10 cellular contexts compared by ENCODE assay signal in the genomic region with DNA sequence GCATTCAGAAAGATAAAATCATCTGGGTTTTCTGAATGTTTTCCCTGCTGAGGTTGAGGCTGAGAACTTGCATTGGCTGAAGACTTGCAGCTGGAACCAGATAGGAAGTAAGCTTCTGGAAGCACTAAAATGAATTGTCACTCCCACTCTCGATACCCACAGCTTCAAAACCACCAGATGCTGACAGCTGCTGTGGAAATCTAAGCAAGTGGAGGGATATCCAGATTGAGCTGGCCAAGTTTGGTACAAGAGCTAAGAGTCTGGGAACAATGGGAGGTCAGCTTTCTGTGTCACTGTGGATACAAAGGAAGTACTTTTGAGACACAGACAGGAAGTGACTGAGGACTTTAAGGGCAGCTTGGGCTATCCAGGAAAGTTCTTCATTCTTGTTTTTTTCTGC. TPM values are rescaled to one million over a fixed set of nuclear protein-coding genes. Genes with fewer than 3 reads are reported as not detected.
DNase-seq lines count a peak whose midpoint lies in the region; ATAC-seq, FAIRE-seq and TF ChIP-seq lines count a peak whose summit lies in the region.
"Had no signal": no experiment of that assay in that cellular context is flagged by ENCODE, and none has a peak within 500 bp of the region (broad histone marks: within the 10 kb centered on the region; RNA-seq: fewer than 3 reads in every experiment).

No MANE protein-coding gene starts in this region.

- H3K9me3 ChIP-seq in right lobe of liver (no peaks in the 10 kb centered on the region), HepG2 (ENCODE audit: low read length) (no peaks in the 10 kb centered on the region), keratinocyte (ENCODE audit: control insufficient read depth, low read depth, low read length) (no peaks in the 10 kb centered on the region), vagina (no peaks in the 10 kb centered on the region)

- TF ChIP-seq RAD21 in HepG2 (CRISPR knock-in tag; IDR thresholded peaks at IDR 0.05), result no peak

- no peak overlapping the region for H3K27ac ChIP-seq in right lobe of liver
- H3K27ac ChIP-seq in HepG2 (ENCODE audit: extremely low read length, insufficient read depth, low read length), result no peak overlapping the region
- H3K27ac ChIP-seq in keratinocyte (ENCODE audit: control insufficient read depth, insufficient read depth, low read length), result peak overlapping the region; percentile 89
- peak overlapping the region; percentile 37 for H3K27ac ChIP-seq in vagina

- ATAC-seq in right lobe of liver, result peak in 3 of 4 donors; percentile 33 to 38 (median 33)
- ATAC-seq in HepG2, result no peak
- ATAC-seq in HG03442 (IDR thresholded peaks at IDR 0.05; ENCODE audit: unreplicated experiment), result no peak

- no peaks in the 10 kb centered on the region for H3K9me1 ChIP-seq in keratinocyte (ENCODE audit: control insufficient read depth, extremely low read depth, insufficient read depth, low read length)

- H3K9ac ChIP-seq in HepG2 (ENCODE audit: insufficient read depth, low read depth, low read length) (no peak overlapping the region), keratinocyte (ENCODE audit: control insufficient read depth, extremely low read depth, insufficient read depth, low read length) (no peak overlapping the region)

- in situ Hi-C loops in HepG2 (cut with HindIII; ENCODE audit: extremely low pct_ligation_motif_present, low pct_unique_long_range_greater_than_20kb), result no loop called here

- H3K36me3 ChIP-seq in right lobe of liver (no peaks in the 10 kb centered on the region), HepG2 (replicated peaks in 1 of 2; ENCODE audit: control insufficient read depth in 1 of 2, insufficient read depth in 2 of 2, low read length in 2 of 2) (no peaks in the 10 kb centered on the region), keratinocyte (ENCODE audit: control insufficient read depth in 2 of 2, extremely low read depth in 1 of 2, insufficient read depth in 2 of 2, low read length in 2 of 2) (no peaks in the 10 kb centered on the region), vagina (no peaks in the 10 kb centered on the region)

- no peak overlapping the region for H2AFZ ChIP-seq in HepG2 (ENCODE audit: low read length)
- H2AFZ ChIP-seq in keratinocyte (ENCODE audit: control insufficient read depth, low read length), result no peak overlapping the region

- H3K4me3 ChIP-seq in right lobe of liver (no peak overlapping the region), HepG2 (replicated peaks in 1 of 3; ENCODE audit: insufficient read depth in 1 of 3, low read depth in 2 of 3, low read length in 3 of 3) (no peak overlapping the region), keratinocyte (ENCODE audit: control insufficient read depth in 2 of 3, extremely low read depth in 1 of 3, insufficient read depth in 2 of 3, low read depth in 1 of 3, low read length in 3 of 3) (no peak overlapping the region), vagina (no peak overlapping the region)

- POLR2A ChIA-PET in HepG2 (lab: Yijun Ruan, JAX), result no interaction called here

- FAIRE-seq in HepG2 (lab: Jason Lieb, UNC) (no peak), keratinocyte (lab: Jason Lieb, UNC) (no peak)

- BruUV-seq in HepG2 (replicated peaks; lab: Mats Ljungman, UMichigan), result no TSS peak

- DNase-seq in right lobe of liver (no peak), HepG2 (ENCODE audit: low spot score) (no peak), UCSD-AML1 (lab: John Stamatoyannopoulos, UW; ENCODE audit: unreplicated experiment) (peak; percentile 53), keratinocyte (ENCODE audit: low read depth, low spot score) (no peak), vagina (ENCODE audit: extremely low spot score in 2 of 2) (peak; percentile 9 to 86), NCI-H187 treated with DMSO at 0.1 percent for 48 hours (lab: John Stamatoyannopoulos, UW) (no peak), GF-D8 (lab: John Stamatoyannopoulos, UW) (no peak)
- DNase-seq: activated CD8-positive, alpha-beta memory T cell treated with anti-CD3 and anti-CD28 coated beads, Interleukin-2, amount 50 U/mL, for 4 hours; islet precursor cell had no signal

- H3K79me2 ChIP-seq in HepG2 (ENCODE audit: insufficient read depth, low read length), result no peaks in the 10 kb centered on the region
- peaks cover 2% of the 10 kb centered on the region for H3K79me2 ChIP-seq in keratinocyte (ENCODE audit: control insufficient read depth, insufficient read depth, low read length)

- TF ChIP-seq POLR2A in right lobe of liver (IDR thresholded peaks at IDR 0.05) (no peak), HepG2 (IDR thresholded peaks at IDR 0.05; ENCODE audit: insufficient read depth in 1 of 2, low read depth in 2 of 2, low read length in 2 of 2) (no peak), vagina (IDR thresholded peaks at IDR 0.05) (no peak)

- H3K4me2 ChIP-seq in HepG2 (ENCODE audit: low read depth, low read length) (no peak overlapping the region), keratinocyte (ENCODE audit: control insufficient read depth, extremely low read depth, insufficient read depth, low read depth, low read length) (peak overlapping the region; percentile 70)

- H3K4me1 ChIP-seq in right lobe of liver, result no peaks in the 10 kb centered on the region
- H3K4me1 ChIP-seq in HepG2 (ENCODE audit: insufficient read depth, low read length), result no peaks in the 10 kb centered on the region
- peaks cover 56% of the 10 kb centered on the region for H3K4me1 ChIP-seq in keratinocyte (ENCODE audit: control insufficient read depth, extremely low read depth, insufficient read depth, low read length)
- H3K4me1 ChIP-seq in vagina, result peaks cover 53% of the 10 kb centered on the region

- CTCF ChIA-PET in HepG2 (lab: Yijun Ruan, JAX; ENCODE audit: low intra/inter-chr PET ratio, low total read pairs), result no interaction called here

- dilution Hi-C loops in keratinocyte (cut with MboI; ENCODE audit: extremely low pct_ligation_motif_present, low sequenced_read_pairs), result no loop called here

- intact Hi-C loops in right lobe of liver (cut with DNase I) (no loop called here), HepG2 (cut with micrococcal nuclease; ENCODE audit: unreplicated experiment) (no loop called here), vagina (cut with DNase I) (no loop called here)

- TF ChIP-seq CTCF in right lobe of liver (IDR thresholded peaks at IDR 0.05) (no peak), HepG2 (CRISPR knock-in tag; IDR thresholded peaks at IDR 0.05) (no peak), keratinocyte (optimal IDR thresholded peaks at IDR 0.05 in 1 of 3, IDR thresholded peaks at IDR 0.05 in 1 of 3, conservative IDR thresholded peaks at IDR 0.05 in 1 of 3; ENCODE audit: extremely low read depth in 1 of 3, insufficient read depth in 2 of 3, low read length in 3 of 3) (no peak), vagina (IDR thresholded peaks at IDR 0.05) (no peak)

- WGBS in right lobe of liver (ENCODE audit: insufficient coverage, low coverage, low lambda C conversion rate, missing lambda C conversion rate), result 17% methylated on average over 1 of the region's 1 CpG
- WGBS in HepG2 (ENCODE audit: low lambda C conversion rate), result 0% methylated on average over 1 of the region's 1 CpG

- TF ChIP-seq EP300 in HepG2 (IDR thresholded peaks at IDR 0.05; ENCODE audit: low read depth in 2 of 2, low read length in 2 of 2) (no peak), HepG2 (CRISPR knock-in tag; IDR thresholded peaks at IDR 0.05; ENCODE audit: borderline replicate concordance) (no peak)

- H4K20me1 ChIP-seq in HepG2 (ENCODE audit: insufficient read depth, low read length), result no peaks in the 10 kb centered on the region
- H4K20me1 ChIP-seq in keratinocyte (ENCODE audit: control insufficient read depth, extremely low read depth, insufficient read depth, low read length), result no peaks in the 10 kb centered on the region

- H3K27me3 ChIP-seq in right lobe of liver (no peaks in the 10 kb centered on the region), HepG2 (ENCODE audit: control insufficient read depth in 1 of 2, insufficient read depth in 2 of 2, low read length in 2 of 2) (peaks cover 0 to 5% of the 10 kb centered on the region in 2 experiments; a peak in 2 of 5 replicates), keratinocyte (ENCODE audit: control insufficient read depth, extremely low read depth, insufficient read depth, low read length) (no peaks in the 10 kb centered on the region), vagina (no peaks in the 10 kb centered on the region)

TF ChIP-seq in HepG2, 621 proteins besides CTCF, POLR2A, EP300 and RAD21 (continues in another document):
- no peak for TF ChIP-seq REL (CRISPR knock-in tag; conservative IDR thresholded peaks at IDR 0.05)

RNA-seq across cellular contexts. Expression of a gene that starts 51.3 kb away (rescaled TPM):
- total RNA-seq in right lobe of liver (10 to 100 TPM; 12.2 to 64.1 (median 22.9) TPM), HepG2 (2016; rRNA removed; fragmentation: Illumina TruSeq; extraction: Trizol) (0.02 TPM in 1 of 2 replicates, not detected in the other), vagina (869 TPM)
- not detected in 2 replicates for total RNA-seq in HepG2 (2016; cell fraction: cytosol; rRNA removed; fragmentation: Illumina TruSeq; extraction: Trizol; ENCODE audit: low read depth)
- not detected in 2 replicates for total RNA-seq in HepG2 (2016; cell fraction: insoluble cytoplasmic fraction; rRNA removed; fragmentation: Illumina TruSeq; extraction: Trizol)
- not detected in 2 replicates for total RNA-seq in HepG2 (2016; cell fraction: membrane; rRNA removed; fragmentation: Illumina TruSeq; extraction: Trizol)
- not detected in 2 replicates for total RNA-seq in HepG2 (2016; cell fraction: nucleus; rRNA removed; fragmentation: Illumina TruSeq; extraction: Trizol)
- polyA plus RNA-seq in HepG2 (2011; rRNA removed) (0.11 and 0.29 TPM in 2 replicates), keratinocyte (1,621 to 2,271 TPM (median 2,038 TPM) in 3 replicates)
- polyA plus RNA-seq in HepG2 (2011; cell fraction: cytosol; rRNA removed), result 0.16 and 0.21 TPM in 2 replicates
- polyA plus RNA-seq in HepG2 (2011; cell fraction: nucleus; rRNA removed), result not detected in 2 replicates
- not detected in 2 replicates for polyA plus RNA-seq in HepG2 (2012)
- polyA plus RNA-seq in HepG2 (2016; cell fraction: cytosol; fragmentation: Illumina TruSeq; extraction: Trizol; ENCODE audit: low read depth), result not detected in 2 replicates
- not detected in 2 replicates for polyA plus RNA-seq in HepG2 (2016; cell fraction: insoluble cytoplasmic fraction; fragmentation: Illumina TruSeq; extraction: Trizol; ENCODE audit: low read depth)
- polyA plus RNA-seq in HepG2 (2016; cell fraction: membrane; fragmentation: Illumina TruSeq; extraction: Trizol; ENCODE audit: low read depth), result not detected in 2 replicates
- polyA plus RNA-seq in HepG2 (2016; cell fraction: nucleus; fragmentation: Illumina TruSeq; extraction: Trizol; ENCODE audit: insufficient read depth, low read depth), result not detected in 2 replicates
- 343 TPM in 1 of 2 replicates, not detected in the other for polyA minus RNA-seq in HepG2 (2011; rRNA and poly(A)+ RNA removed; ENCODE audit: low replicate concordance)
- 0.97 TPM in 1 of 2 replicates, not detected in the other for polyA minus RNA-seq in HepG2 (2011; cell fraction: cytosol; rRNA and poly(A)+ RNA removed)
- 0.39 and 0.62 TPM in 2 replicates for polyA minus RNA-seq in HepG2 (2011; cell fraction: nucleus; rRNA and poly(A)+ RNA removed)
- polyA plus RNA-seq in keratinocyte (2011; ENCODE audit: low read depth), result 1,899 TPM
- 704 and 1,157 TPM in 2 replicates for polyA plus RNA-seq in keratinocyte (2011; cell fraction: cytosol; rRNA removed)
- polyA plus RNA-seq in keratinocyte (2011; cell fraction: nucleus; rRNA removed), result 3,164 and 3,631 TPM in 2 replicates
- 637 and 1,345 TPM in 2 replicates for polyA plus RNA-seq in keratinocyte (2012; ENCODE audit: low replicate concordance)
- polyA minus RNA-seq in keratinocyte, result 1,693 to 2,971 TPM (median 2,836 TPM) in 3 replicates
- 1,343 TPM for polyA minus RNA-seq in keratinocyte (2011; cell fraction: cytosol; rRNA and poly(A)+ RNA removed)
- 2,671 and 5,354 TPM in 2 replicates for polyA minus RNA-seq in keratinocyte (2011; cell fraction: nucleus; rRNA and poly(A)+ RNA removed)

Comparison
In these comparisons a context has a peak if more than half of its experiments do, and no peak if none do; other contexts are left out.
1. ATAC-seq: peak in right lobe of liver (3 of 4); none in HepG2 (single experiment) and HG03442 (single experiment).
2. DNase-seq: peak in UCSD-AML1 (single experiment) and vagina (2 of 2); none in right lobe of liver (0 of 3), HepG2 (single experiment), keratinocyte (single experiment), NCI-H187 treated with DMSO at 0.1 percent for 48 hours (single experiment) and GF-D8 (single experiment).
3. H3K27ac ChIP-seq: peak in keratinocyte (single experiment) and vagina (single experiment); none in right lobe of liver (0 of 3) and HepG2 (single experiment).
4. RNA of a gene that starts 51.3 kb away (total RNA-seq): 869 TPM in vagina (single experiment); 12.2 to 64.1 TPM in right lobe of liver and 0.02 TPM in HepG2; every median in the first group is over 10 times any median in the second.